In genomic region chr14:99737451-99737951, GRCh38 we compare ENCODE assay signal across 10 cellular contexts. TPM values are rescaled to one million over a fixed set of nuclear protein-coding genes. Genes with fewer than 3 reads are reported as not detected.
DNase-seq lines count a peak whose midpoint lies in the region; ATAC-seq, FAIRE-seq and TF ChIP-seq lines count a peak whose summit lies in the region.
"Had no signal": no experiment of that assay in that cellular context is flagged by ENCODE, and none has a peak within 500 bp of the region (broad histone marks: within the 10 kb centered on the region; RNA-seq: fewer than 3 reads in every experiment).

No MANE protein-coding gene starts in this region.

- ATAC-seq in HCT116 (peak; percentile 93), GM19467 (IDR thresholded peaks at IDR 0.05; ENCODE audit: unreplicated experiment) (no peak), HG02759 (IDR thresholded peaks at IDR 0.05; ENCODE audit: unreplicated experiment) (no peak)

- TF ChIP-seq POLR2A in HCT116 (IDR thresholded peaks at IDR 0.05; ENCODE audit: borderline replicate concordance, extremely low read depth, insufficient read depth, insufficient read length): no peak

- RAD21 ChIA-PET in HCT116 (lab: Charles Lee; ENCODE audit: low non-redundant PET in 1 of 2, low total read pairs in 2 of 2, uncharacterized antibody in 2 of 2, unreplicated experiment in 2 of 2): no interaction called here

- H4K20me1 ChIP-seq in HCT116 (ENCODE audit: insufficient read depth) (no peaks in the 10 kb centered on the region), astrocyte (ENCODE audit: insufficient read depth, low read length) (no peaks in the 10 kb centered on the region)

- H3K36me3 ChIP-seq in HCT116 (ENCODE audit: control insufficient read depth in 1 of 2, insufficient read depth in 2 of 2, low read length in 2 of 2) (no peaks in the 10 kb centered on the region), astrocyte (ENCODE audit: insufficient read depth, low read length) (no peaks in the 10 kb centered on the region), right atrium auricular region (no peaks in the 10 kb centered on the region)

- no peaks in the 10 kb centered on the region for H3K9me3 Mint-ChIP-seq in astrocyte (ENCODE audit: unreplicated experiment)

- intact Hi-C loops in HCT116 (cut with micrococcal nuclease): no loop called here

- no peaks in the 10 kb centered on the region for H3K9me3 ChIP-seq in HCT116 (ENCODE audit: control insufficient read depth in 1 of 2, insufficient read depth in 1 of 2, low read depth in 1 of 2, low read length in 2 of 2)
- no peaks in the 10 kb centered on the region for H3K9me3 ChIP-seq in astrocyte (ENCODE audit: insufficient read depth, low read depth, low read length)
- H3K9me3 ChIP-seq in right atrium auricular region: no peaks in the 10 kb centered on the region

- no peaks in the 10 kb centered on the region for H3K9me2 ChIP-seq in HCT116 (ENCODE audit: insufficient read depth)

- H3K4me1 Mint-ChIP-seq in astrocyte (ENCODE audit: low read depth, unreplicated experiment): no peaks in the 10 kb centered on the region

- H3K4me3 ChIP-seq in HCT116 (replicated peaks in 1 of 2; ENCODE audit: low read depth in 1 of 2, low read length in 2 of 2) (peak overlapping the region; percentile 33 to 55), astrocyte (ENCODE audit: insufficient read depth, low read depth, low read length) (peak overlapping the region; percentile 40), right atrium auricular region (peak overlapping the region; percentile 54 to 61), skin epidermis (peak overlapping the region; percentile 2 to 32 (median 18))

- no peaks in the 10 kb centered on the region for H3K36me3 Mint-ChIP-seq in astrocyte (ENCODE audit: low read depth, unreplicated experiment)

- no peak for TF ChIP-seq RAD21 in HCT116 (IDR thresholded peaks at IDR 0.05; ENCODE audit: low read depth)

- TF ChIP-seq CTCF in HCT116 (IDR thresholded peaks at IDR 0.05 in 2 of 3, conservative IDR thresholded peaks at IDR 0.05 in 1 of 3; ENCODE audit: borderline replicate concordance in 1 of 3, insufficient read depth in 1 of 3, low read depth in 2 of 3, low read length in 2 of 3) (no peak), astrocyte (IDR thresholded peaks at IDR 0.05; ENCODE audit: insufficient read depth, low read depth, low read length) (no peak), right atrium auricular region (IDR thresholded peaks at IDR 0.05) (no peak)

- H3K4me1 ChIP-seq in HCT116 (ENCODE audit: control insufficient read depth in 1 of 2, insufficient read depth in 2 of 2, low read length in 2 of 2): peaks cover 9 to 17% of the 10 kb centered on the region in 2 experiments; a peak in 3 of 4 replicates
- peaks cover 17% of the 10 kb centered on the region for H3K4me1 ChIP-seq in astrocyte (ENCODE audit: insufficient read depth, low read length)
- peaks cover 0 to 95% of the 10 kb centered on the region in 2 donors for H3K4me1 ChIP-seq in right atrium auricular region

- H3K4me2 ChIP-seq in HCT116 (ENCODE audit: low read length): peak overlapping the region; percentile 74
- peak overlapping the region; percentile 81 for H3K4me2 ChIP-seq in astrocyte (ENCODE audit: low read length)

- CTCF ChIA-PET in HCT116 (lab: Charles Lee): interaction anchor here (1.5 kb wide), 1 partner anchor 8 kb away, joined by 5 read pairs; no protein-coding TSS in a partner anchor

- no peak overlapping the region for H3K4me3 Mint-ChIP-seq in astrocyte (ENCODE audit: unreplicated experiment)

- H3K27ac ChIP-seq in HCT116 (ENCODE audit: low read depth, low read length) (peak overlapping the region; percentile 15; the same call in 1 of the 2 replicates), astrocyte (ENCODE audit: low read depth, low read length) (no peak overlapping the region), right atrium auricular region (peak overlapping the region; percentile 84 to 85), skin epidermis (peak overlapping the region in 4 of 21 experiments; percentile 1 to 72 (median 32))

- peak overlapping the region; percentile 74 for H2AFZ ChIP-seq in HCT116 (ENCODE audit: low read depth, low read length, poor library complexity, severe bottlenecking)
- peak overlapping the region; percentile 56 for H2AFZ ChIP-seq in astrocyte (ENCODE audit: low read depth, low read length)

- H3K9ac ChIP-seq in HCT116 (ENCODE audit: low read length) (peak overlapping the region; percentile 39), astrocyte (ENCODE audit: low read length) (peak overlapping the region; percentile 71)

- H3K27me3 ChIP-seq in HCT116 (ENCODE audit: insufficient read depth, low read length) (no peaks in the 10 kb centered on the region), astrocyte (ENCODE audit: insufficient read depth, low read length) (no peaks in the 10 kb centered on the region), right atrium auricular region (no peaks in the 10 kb centered on the region)

- no peak for FAIRE-seq in astrocyte (lab: Jason Lieb, UNC)

- POLR2A ChIA-PET in HCT116 (lab: Charles Lee): no interaction called here

- DNase-seq in HCT116 (ENCODE audit: low read depth, low spot score): no peak
- no peak for DNase-seq in astrocyte (ENCODE audit: low read depth)
- peak; percentile 76 for DNase-seq in right atrium auricular region (ENCODE audit: low spot score)
- no peak for DNase-seq in DMS 273 (lab: John Stamatoyannopoulos, UW; ENCODE audit: unreplicated experiment)
- no peak for DNase-seq in stimulated activated CD4-positive, alpha-beta T cell treated with anti-CD3 and anti-CD28 coated beads, Interleukin-4, amount 100 ng/mL, for 4 hours
- DNase-seq: activated T-cell treated with anti-CD3 and anti-CD28 coated beads for 4 hours, NCI-H2171 treated with DMSO at 0.1 percent for 48 hours had no signal

- no peaks in the 10 kb centered on the region for H3K79me2 ChIP-seq in HCT116 (ENCODE audit: insufficient read depth, low read length)
- peaks cover 13% of the 10 kb centered on the region for H3K79me2 ChIP-seq in astrocyte (ENCODE audit: insufficient read depth, low read length)

- BruUV-seq in HCT116 (replicated peaks; lab: Mats Ljungman, UMichigan): no TSS peak

- no peak overlapping the region for H3K27ac Mint-ChIP-seq in astrocyte (ENCODE audit: unreplicated experiment)

- H3K27me3 Mint-ChIP-seq in astrocyte (ENCODE audit: low read depth, unreplicated experiment): peaks cover 36% of the 10 kb centered on the region

TF ChIP-seq in HCT116, 20 proteins besides CTCF, POLR2A, EP300 and RAD21:
- TF ChIP-seq MAX (IDR thresholded peaks at IDR 0.05) (no peak), POLR2AphosphoS5 (IDR thresholded peaks at IDR 0.05; ENCODE audit: low read depth, low read length) (no peak), JUND (IDR thresholded peaks at IDR 0.05) (no peak), SP1 (IDR thresholded peaks at IDR 0.05; ENCODE audit: low read depth) (no peak), EZH2 (IDR thresholded peaks at IDR 0.05) (no peak), ZFX (IDR thresholded peaks at IDR 0.05) (no peak), ZNF274 (IDR thresholded peaks at IDR 0.05; ENCODE audit: low read depth, low read length) (no peak), ELF1 (IDR thresholded peaks at IDR 0.05; ENCODE audit: borderline replicate concordance, low read depth) (no peak), FOSL1 (IDR thresholded peaks at IDR 0.05; ENCODE audit: low read depth) (no peak), EZH2phosphoT487 (IDR thresholded peaks at IDR 0.05; ENCODE audit: borderline replicate concordance) (no peak), SIN3A (IDR thresholded peaks at IDR 0.05; ENCODE audit: low read depth) (no peak), REST (IDR thresholded peaks at IDR 0.05; ENCODE audit: low read depth) (no peak), SRF (IDR thresholded peaks at IDR 0.05; ENCODE audit: low read depth) (no peak)
- TF ChIP-seq, protein P1, sequence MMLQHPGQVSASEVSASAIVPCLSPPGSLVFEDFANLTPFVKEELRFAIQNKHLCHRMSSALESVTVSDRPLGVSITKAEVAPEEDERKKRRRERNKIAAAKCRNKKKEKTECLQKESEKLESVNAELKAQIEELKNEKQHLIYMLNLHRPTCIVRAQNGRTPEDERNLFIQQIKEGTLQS (IDR thresholded peaks at IDR 0.05): no peak

RNA-seq across cellular contexts. Expression of gene CYP46A1, which starts 53.4 kb away (rescaled TPM):
- 0.76 TPM for total RNA-seq in HCT116 (2021; ENCODE audit: unreplicated experiment)
- polyA plus RNA-seq in HCT116 (2012): 0.27 and 0.35 TPM in 2 replicates
- 0.41 and 0.52 TPM in 2 replicates for total RNA-seq in astrocyte
- total RNA-seq in right atrium auricular region: 1 to 10 TPM; 1.4 to 6.9 TPM

RNA-seq across cellular contexts. Expression of gene EML1, which starts 55.7 kb away (rescaled TPM):
- total RNA-seq in HCT116 (2021; ENCODE audit: unreplicated experiment) (7.4 TPM), astrocyte (17.1 and 23.5 TPM in 2 replicates), right atrium auricular region (10 to 100 TPM; 28.3 to 30.2 TPM)
- 3.6 and 5.2 TPM in 2 replicates for polyA plus RNA-seq in HCT116 (2012)
